In the genomic region with DNA sequence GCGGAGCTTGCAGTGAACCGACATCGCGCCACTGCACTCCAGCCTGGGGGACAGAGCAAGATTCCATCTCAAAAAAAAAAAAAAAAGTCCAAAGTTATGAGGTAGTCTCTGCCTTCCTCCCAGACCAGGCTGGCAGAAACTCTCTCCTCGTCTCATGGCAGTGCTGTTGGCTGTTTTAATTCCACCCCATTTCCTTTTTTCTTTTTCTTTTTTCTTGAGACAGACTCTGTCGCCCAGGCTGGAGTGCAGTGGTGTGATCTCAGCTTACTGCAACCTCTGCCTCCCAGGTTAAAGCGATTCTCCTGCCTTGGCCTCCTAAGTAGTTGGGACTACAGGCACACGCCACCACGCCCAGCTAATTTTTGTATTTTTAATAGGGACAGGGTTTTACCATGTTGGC, we compare ENCODE assay signal across 1 cellular context.
TF ChIP-seq lines count a peak whose summit lies in the region.

No MANE protein-coding gene starts in this region.

TF ChIP-seq in K562, 482 proteins besides CTCF, POLR2A, EP300 and RAD21 (continued from another document):
- TF ChIP-seq, protein P1, sequence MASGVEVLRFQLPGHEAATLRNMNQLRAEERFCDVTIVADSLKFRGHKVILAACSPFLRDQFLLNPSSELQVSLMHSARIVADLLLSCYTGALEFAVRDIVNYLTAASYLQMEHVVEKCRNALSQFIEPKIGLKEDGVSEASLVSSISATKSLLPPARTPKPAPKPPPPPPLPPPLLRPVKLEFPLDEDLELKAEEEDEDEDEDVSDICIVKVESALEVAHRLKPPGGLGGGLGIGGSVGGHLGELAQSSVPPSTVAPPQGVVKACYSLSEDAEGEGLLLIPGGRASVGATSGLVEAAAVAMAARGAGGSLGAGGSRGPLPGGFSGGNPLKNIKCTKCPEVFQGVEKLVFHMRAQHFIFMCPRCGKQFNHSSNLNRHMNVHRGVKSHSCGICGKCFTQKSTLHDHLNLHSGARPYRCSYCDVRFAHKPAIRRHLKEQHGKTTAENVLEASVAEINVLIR (CRISPR knock-in tag; IDR thresholded peaks at IDR 0.05): 0 out of 2 replicates have a peak, but pooled peaks have one; percentile 36
- TF ChIP-seq ZNF707 (CRISPR knock-in tag; conservative IDR thresholded peaks at IDR 0.05) (0 out of 2 replicates have a peak, but pooled peaks have one; percentile 30), ZNF165 (CRISPR knock-in tag; IDR thresholded peaks at IDR 0.05; ENCODE audit: borderline replicate concordance) (peak; percentile 35; the same call in 1 of the 2 replicates), IFI16 (CRISPR knock-in tag; IDR thresholded peaks at IDR 0.05) (peak; percentile 63; the same call in 1 of the 2 replicates), DMBX1 (CRISPR knock-in tag; IDR thresholded peaks at IDR 0.05; ENCODE audit: borderline replicate concordance) (0 out of 2 replicates have a peak, but pooled peaks have one; percentile 14), FOXK2 (conservative IDR thresholded peaks at IDR 0.05 in 1 of 2, IDR thresholded peaks at IDR 0.05 in 1 of 2; ENCODE audit: low read depth in 2 of 2) (peak in 1 of 2 experiments; percentile 54; a peak in 1 of 4 replicates), HIVEP1 (CRISPR knock-in tag; IDR thresholded peaks at IDR 0.05) (0 out of 2 replicates have a peak, but pooled peaks have one; percentile 13), ATF7 (IDR thresholded peaks at IDR 0.05) (peak; percentile 57), ARHGAP35 (IDR thresholded peaks at IDR 0.05; ENCODE audit: partially characterized antibody) (peak; percentile 7), HLTF (IDR thresholded peaks at IDR 0.05) (0 out of 2 replicates have a peak, but pooled peaks have one; percentile 17)
- TF ChIP-seq, protein P2, sequence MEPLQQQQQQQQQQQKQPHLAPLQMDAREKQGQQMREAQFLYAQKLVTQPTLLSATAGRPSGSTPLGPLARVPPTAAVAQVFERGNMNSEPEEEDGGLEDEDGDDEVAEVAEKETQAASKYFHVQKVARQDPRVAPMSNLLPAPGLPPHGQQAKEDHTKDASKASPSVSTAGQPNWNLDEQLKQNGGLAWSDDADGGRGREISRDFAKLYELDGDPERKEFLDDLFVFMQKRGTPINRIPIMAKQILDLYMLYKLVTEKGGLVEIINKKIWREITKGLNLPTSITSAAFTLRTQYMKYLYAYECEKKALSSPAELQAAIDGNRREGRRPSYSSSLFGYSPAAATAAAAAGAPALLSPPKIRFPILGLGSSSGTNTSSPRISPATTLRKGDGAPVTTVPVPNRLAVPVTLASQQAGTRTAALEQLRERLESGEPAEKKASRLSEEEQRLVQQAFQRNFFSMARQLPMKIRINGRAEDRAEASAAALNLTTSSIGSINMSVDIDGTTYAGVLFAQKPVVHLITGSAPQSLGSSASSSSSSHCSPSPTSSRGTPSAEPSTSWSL (CRISPR knock-in tag; IDR thresholded peaks at IDR 0.05; ENCODE audit: borderline replicate concordance): 0 out of 2 replicates have a peak, but pooled peaks have one; percentile 6
- TF ChIP-seq, protein P3, sequence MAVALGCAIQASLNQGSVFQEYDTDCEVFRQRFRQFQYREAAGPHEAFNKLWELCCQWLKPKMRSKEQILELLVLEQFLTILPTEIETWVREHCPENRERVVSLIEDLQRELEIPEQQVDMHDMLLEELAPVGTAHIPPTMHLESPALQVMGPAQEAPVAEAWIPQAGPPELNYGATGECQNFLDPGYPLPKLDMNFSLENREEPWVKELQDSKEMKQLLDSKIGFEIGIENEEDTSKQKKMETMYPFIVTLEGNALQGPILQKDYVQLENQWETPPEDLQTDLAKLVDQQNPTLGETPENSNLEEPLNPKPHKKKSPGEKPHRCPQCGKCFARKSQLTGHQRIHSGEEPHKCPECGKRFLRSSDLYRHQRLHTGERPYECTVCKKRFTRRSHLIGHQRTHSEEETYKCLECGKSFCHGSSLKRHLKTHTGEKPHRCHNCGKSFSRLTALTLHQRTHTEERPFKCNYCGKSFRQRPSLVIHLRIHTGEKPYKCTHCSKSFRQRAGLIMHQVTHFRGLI (CRISPR knock-in tag; IDR thresholded peaks at IDR 0.05): 0 out of 2 replicates have a peak, but pooled peaks have one; percentile 10
- TF ChIP-seq, protein P4, sequence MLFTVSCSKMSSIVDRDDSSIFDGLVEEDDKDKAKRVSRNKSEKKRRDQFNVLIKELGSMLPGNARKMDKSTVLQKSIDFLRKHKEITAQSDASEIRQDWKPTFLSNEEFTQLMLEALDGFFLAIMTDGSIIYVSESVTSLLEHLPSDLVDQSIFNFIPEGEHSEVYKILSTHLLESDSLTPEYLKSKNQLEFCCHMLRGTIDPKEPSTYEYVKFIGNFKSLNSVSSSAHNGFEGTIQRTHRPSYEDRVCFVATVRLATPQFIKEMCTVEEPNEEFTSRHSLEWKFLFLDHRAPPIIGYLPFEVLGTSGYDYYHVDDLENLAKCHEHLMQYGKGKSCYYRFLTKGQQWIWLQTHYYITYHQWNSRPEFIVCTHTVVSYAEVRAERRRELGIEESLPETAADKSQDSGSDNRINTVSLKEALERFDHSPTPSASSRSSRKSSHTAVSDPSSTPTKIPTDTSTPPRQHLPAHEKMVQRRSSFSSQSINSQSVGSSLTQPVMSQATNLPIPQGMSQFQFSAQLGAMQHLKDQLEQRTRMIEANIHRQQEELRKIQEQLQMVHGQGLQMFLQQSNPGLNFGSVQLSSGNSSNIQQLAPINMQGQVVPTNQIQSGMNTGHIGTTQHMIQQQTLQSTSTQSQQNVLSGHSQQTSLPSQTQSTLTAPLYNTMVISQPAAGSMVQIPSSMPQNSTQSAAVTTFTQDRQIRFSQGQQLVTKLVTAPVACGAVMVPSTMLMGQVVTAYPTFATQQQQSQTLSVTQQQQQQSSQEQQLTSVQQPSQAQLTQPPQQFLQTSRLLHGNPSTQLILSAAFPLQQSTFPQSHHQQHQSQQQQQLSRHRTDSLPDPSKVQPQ (CRISPR knock-in tag; IDR thresholded peaks at IDR 0.05; ENCODE audit: borderline replicate concordance): 0 out of 2 replicates have a peak, but pooled peaks have one; percentile 48
- TF ChIP-seq, protein P5, sequence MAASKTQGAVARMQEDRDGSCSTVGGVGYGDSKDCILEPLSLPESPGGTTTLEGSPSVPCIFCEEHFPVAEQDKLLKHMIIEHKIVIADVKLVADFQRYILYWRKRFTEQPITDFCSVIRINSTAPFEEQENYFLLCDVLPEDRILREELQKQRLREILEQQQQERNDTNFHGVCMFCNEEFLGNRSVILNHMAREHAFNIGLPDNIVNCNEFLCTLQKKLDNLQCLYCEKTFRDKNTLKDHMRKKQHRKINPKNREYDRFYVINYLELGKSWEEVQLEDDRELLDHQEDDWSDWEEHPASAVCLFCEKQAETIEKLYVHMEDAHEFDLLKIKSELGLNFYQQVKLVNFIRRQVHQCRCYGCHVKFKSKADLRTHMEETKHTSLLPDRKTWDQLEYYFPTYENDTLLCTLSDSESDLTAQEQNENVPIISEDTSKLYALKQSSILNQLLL (CRISPR knock-in tag; IDR thresholded peaks at IDR 0.05; ENCODE audit: borderline replicate concordance): peak; percentile 45; the same call in 1 of the 2 replicates
- TF ChIP-seq, protein P6, sequence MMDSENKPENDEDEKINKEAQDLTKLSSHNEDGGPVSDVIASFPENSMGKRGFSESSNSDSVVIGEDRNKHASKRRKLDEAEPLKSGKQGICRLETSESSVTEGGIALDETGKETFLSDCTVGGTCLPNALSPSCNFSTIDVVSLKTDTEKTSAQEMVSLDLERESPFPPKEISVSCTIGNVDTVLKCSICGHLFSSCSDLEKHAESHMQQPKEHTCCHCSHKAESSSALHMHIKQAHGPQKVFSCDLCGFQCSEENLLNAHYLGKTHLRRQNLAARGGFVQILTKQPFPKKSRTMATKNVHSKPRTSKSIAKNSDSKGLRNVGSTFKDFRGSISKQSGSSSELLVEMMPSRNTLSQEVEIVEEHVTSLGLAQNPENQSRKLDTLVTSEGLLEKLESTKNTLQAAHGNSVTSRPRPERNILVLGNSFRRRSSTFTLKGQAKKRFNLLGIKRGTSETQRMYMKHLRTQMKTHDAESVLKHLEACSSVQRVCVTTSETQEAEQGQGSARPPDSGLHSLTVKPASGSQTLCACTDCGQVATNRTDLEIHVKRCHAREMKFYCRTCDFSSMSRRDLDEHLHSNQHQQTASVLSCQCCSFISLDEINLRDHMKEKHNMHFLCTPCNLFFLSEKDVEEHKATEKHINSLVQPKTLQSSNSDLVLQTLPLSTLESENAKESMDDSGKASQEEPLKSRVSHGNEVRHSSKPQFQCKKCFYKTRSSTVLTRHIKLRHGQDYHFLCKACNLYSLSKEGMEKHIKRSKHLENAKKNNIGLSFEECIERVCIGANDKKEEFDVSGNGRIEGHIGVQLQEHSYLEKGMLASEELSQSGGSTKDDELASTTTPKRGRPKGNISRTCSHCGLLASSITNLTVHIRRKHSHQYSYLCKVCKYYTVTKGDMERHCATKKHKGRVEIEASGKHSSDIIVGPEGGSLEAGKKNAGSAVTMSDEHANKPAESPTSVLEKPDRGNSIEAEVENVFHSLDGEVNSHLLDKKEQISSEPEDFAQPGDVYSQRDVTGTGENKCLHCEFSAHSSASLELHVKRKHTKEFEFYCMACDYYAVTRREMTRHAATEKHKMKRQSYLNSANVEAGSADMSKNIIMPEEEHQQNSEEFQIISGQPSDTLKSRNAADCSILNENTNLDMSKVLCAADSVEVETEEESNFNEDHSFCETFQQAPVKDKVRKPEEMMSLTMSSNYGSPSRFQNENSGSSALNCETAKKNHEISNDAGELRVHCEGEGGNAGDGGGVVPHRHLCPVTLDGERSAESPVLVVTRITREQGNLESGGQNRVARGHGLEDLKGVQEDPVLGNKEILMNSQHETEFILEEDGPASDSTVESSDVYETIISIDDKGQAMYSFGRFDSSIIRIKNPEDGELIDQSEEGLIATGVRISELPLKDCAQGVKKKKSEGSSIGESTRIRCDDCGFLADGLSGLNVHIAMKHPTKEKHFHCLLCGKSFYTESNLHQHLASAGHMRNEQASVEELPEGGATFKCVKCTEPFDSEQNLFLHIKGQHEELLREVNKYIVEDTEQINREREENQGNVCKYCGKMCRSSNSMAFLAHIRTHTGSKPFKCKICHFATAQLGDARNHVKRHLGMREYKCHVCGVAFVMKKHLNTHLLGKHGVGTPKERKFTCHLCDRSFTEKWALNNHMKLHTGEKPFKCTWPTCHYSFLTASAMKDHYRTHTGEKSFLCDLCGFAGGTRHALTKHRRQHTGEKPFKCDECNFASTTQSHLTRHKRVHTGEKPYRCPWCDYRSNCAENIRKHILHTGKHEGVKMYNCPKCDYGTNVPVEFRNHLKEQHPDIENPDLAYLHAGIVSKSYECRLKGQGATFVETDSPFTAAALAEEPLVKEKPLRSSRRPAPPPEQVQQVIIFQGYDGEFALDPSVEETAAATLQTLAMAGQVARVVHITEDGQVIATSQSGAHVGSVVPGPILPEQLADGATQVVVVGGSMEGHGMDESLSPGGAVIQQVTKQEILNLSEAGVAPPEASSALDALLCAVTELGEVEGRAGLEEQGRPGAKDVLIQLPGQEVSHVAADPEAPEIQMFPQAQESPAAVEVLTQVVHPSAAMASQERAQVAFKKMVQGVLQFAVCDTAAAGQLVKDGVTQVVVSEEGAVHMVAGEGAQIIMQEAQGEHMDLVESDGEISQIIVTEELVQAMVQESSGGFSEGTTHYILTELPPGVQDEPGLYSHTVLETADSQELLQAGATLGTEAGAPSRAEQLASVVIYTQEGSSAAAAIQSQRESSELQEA (IDR thresholded peaks at IDR 0.05; ENCODE audit: low read depth): 0 out of 2 replicates have a peak, but pooled peaks have one; percentile 7
